In the genomic region with DNA sequence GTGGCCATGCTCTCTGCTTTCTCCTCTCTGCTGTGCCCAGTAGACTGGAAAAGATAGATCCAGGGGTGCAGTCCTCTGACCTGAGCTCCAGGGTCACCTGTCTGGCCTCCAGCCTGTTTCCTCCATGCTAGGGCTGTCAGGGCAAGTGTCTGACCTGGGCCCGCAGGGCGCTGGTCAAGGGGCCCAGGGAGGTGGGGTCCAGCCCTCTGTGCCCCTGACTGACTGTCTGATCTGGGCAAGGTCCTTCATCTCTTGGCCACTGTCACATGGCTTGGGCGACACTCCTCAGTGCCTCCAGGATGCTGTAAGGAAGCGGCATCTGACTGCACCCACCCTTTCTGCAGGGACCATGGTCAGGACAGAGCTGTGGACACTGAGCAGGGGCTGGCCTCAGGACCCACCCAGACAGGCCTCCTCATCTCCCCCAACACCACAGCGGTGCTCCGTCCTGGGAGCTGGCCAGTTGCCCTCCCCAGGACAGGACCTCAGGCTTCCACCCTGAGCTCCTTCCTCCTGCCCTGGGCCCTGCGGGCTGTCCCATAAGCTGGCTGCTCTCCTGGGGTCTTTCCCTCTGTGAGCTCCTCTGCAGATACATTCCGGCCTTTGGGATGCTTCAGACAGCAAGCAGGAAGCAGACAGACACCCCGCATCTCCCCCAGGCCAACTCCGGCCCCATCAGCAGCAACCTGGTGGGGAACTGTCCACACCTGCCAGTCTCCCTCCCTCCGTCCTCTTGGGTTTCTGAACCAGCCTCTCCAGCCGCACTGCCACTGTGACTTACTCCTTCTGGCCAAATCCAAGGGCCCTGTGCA, we compare ENCODE assay signal across 28 cellular contexts. TPM values are rescaled to one million over a fixed set of nuclear protein-coding genes. Genes with fewer than 3 reads are reported as not detected.
"Had no signal": no experiment of that assay in that cellular context is flagged by ENCODE, and none has a peak within 500 bp of the region (broad histone marks: within the 10 kb centered on the region; RNA-seq: fewer than 3 reads in every experiment).

No MANE protein-coding gene starts in this region.

- H3K27ac ChIP-seq: brain microvascular endothelial cell, foreskin keratinocyte, neutrophil, parathyroid adenoma, sigmoid colon, tibial artery had no signal

- H3K27me3 Mint-ChIP-seq: activated CD4-positive, alpha-beta memory T cell treated with anti-CD3 and anti-CD28 coated beads for 36 hours had no signal

- ATAC-seq: foreskin keratinocyte, left lobe of liver, natural killer cell had no signal

- H3K4me1 ChIP-seq: foreskin keratinocyte, parathyroid adenoma, sigmoid colon, tibial artery had no signal

- H3K79me2 ChIP-seq: parathyroid adenoma had no signal

- H3K9me3 Mint-ChIP-seq: activated B cell treated with CpG ODN at 0.5 μM for 24 hours; activated CD4-positive, alpha-beta memory T cell treated with anti-CD3 and anti-CD28 coated beads for 36 hours; activated T-helper 1 cell treated with anti-CD3 and anti-CD28 coated beads, Interleukin-12 subunit alpha, Interleukin-12 subunit beta, Interleukin-2, Interleukin-4 antibody, amounts not matched to agents 30 ng/mL and 10 ng/mL and 1 ng/mL, durations not matched to agents 14 hours and 24 hours and 36 hours; memory B cell; natural killer cell had no signal

- DNase-seq: activated B cell treated with CpG ODN at 0.5 μM for 24 hours; activated CD4-positive, alpha-beta memory T cell treated with anti-CD3 and anti-CD28 coated beads for 36 hours; activated CD4-positive, alpha-beta T cell treated with anti-CD3 and anti-CD28 coated beads for 4 hours; activated naive CD4-positive, alpha-beta T cell; activated T-cell treated with anti-CD3 and anti-CD28 coated beads for 4 hours; aorta; brain microvascular endothelial cell; central memory CD4-positive, alpha-beta T cell; foreskin keratinocyte; glutamatergic neuron; hippocampal formation; natural killer cell; sigmoid colon; stimulated activated naive CD4-positive, alpha-beta T cell had no signal

- FAIRE-seq: colon, keratinocyte, TTC549, urothelium cell line had no signal

- H3K4me3 ChIP-seq: sigmoid colon, tibial artery had no signal

- H3K36me3 ChIP-seq: brain microvascular endothelial cell, neutrophil, sigmoid colon, tibial artery had no signal

- H3K9me3 ChIP-seq: neutrophil, sigmoid colon, tibial artery had no signal

- H3K4me1 Mint-ChIP-seq: activated B cell treated with CpG ODN at 0.5 μM for 24 hours, memory B cell had no signal

- H2AFZ ChIP-seq: parathyroid adenoma had no signal

- H3K36me3 Mint-ChIP-seq: activated CD4-positive, alpha-beta memory T cell treated with anti-CD3 and anti-CD28 coated beads for 36 hours; memory B cell; natural killer cell had no signal

- H3K4me3 Mint-ChIP-seq: activated B cell treated with CpG ODN at 0.5 μM for 24 hours; activated CD4-positive, alpha-beta memory T cell treated with anti-CD3 and anti-CD28 coated beads for 36 hours; activated T-helper 1 cell treated with anti-CD3 and anti-CD28 coated beads, Interleukin-12 subunit alpha, Interleukin-12 subunit beta, Interleukin-2, Interleukin-4 antibody, amounts not matched to agents 30 ng/mL and 10 ng/mL and 1 ng/mL, durations not matched to agents 14 hours and 24 hours and 36 hours; memory B cell; natural killer cell had no signal

- H3K27me3 ChIP-seq: brain microvascular endothelial cell, neutrophil, sigmoid colon had no signal

- H3K27ac Mint-ChIP-seq: activated B cell treated with CpG ODN at 0.5 μM for 24 hours; activated CD4-positive, alpha-beta memory T cell treated with anti-CD3 and anti-CD28 coated beads for 36 hours; activated T-helper 1 cell treated with anti-CD3 and anti-CD28 coated beads, Interleukin-12 subunit alpha, Interleukin-12 subunit beta, Interleukin-2, Interleukin-4 antibody, amounts not matched to agents 30 ng/mL and 10 ng/mL and 1 ng/mL, durations not matched to agents 14 hours and 24 hours and 36 hours; memory B cell; natural killer cell had no signal

- H3K9ac ChIP-seq: parathyroid adenoma had no signal

RNA-seq across cellular contexts. Expression of gene ALPI, which starts 21.2 kb away (rescaled TPM):
- total RNA-seq: activated B cell treated with CpG ODN at 0.5 μM for 24 hours; activated CD4-positive, alpha-beta memory T cell treated with anti-CD3 and anti-CD28 coated beads for 36 hours; activated T-helper 1 cell treated with anti-CD3 and anti-CD28 coated beads, Interleukin-12 subunit alpha, Interleukin-12 subunit beta, Interleukin-2, Interleukin-4 antibody, amounts not matched to agents 30 ng/mL and 10 ng/mL and 1 ng/mL, durations not matched to agents 14 hours and 24 hours and 36 hours; aorta; epithelial cell of proximal tubule; fibroblast of lung; foreskin keratinocyte; left lobe of liver; natural killer cell; renal cortical epithelial cell; sigmoid colon; T-helper 2 cell treated with Interferon-gamma antibody and Interleukin-4, amounts not matched to agents 100 ng/mL and 5 ng/mL, for 36 hours had no signal
- polyA plus RNA-seq: fibroblast of lung, foreskin keratinocyte, keratinocyte had no signal

RNA-seq across cellular contexts. Expression of gene ALPG, which starts 28.1 kb away (rescaled TPM):
- total RNA-seq: activated B cell treated with CpG ODN at 0.5 μM for 24 hours; activated CD4-positive, alpha-beta memory T cell treated with anti-CD3 and anti-CD28 coated beads for 36 hours; activated T-helper 1 cell treated with anti-CD3 and anti-CD28 coated beads, Interleukin-12 subunit alpha, Interleukin-12 subunit beta, Interleukin-2, Interleukin-4 antibody, amounts not matched to agents 30 ng/mL and 10 ng/mL and 1 ng/mL, durations not matched to agents 14 hours and 24 hours and 36 hours; aorta; epithelial cell of proximal tubule; fibroblast of lung; foreskin keratinocyte; left lobe of liver; natural killer cell; renal cortical epithelial cell; sigmoid colon; T-helper 2 cell treated with Interferon-gamma antibody and Interleukin-4, amounts not matched to agents 100 ng/mL and 5 ng/mL, for 36 hours had no signal
- polyA plus RNA-seq: aorta, fibroblast of lung, foreskin keratinocyte, keratinocyte had no signal

RNA-seq across cellular contexts. Expression of gene ECEL1, which starts 52.9 kb away (rescaled TPM):
- total RNA-seq: activated B cell treated with CpG ODN at 0.5 μM for 24 hours; activated T-helper 1 cell treated with anti-CD3 and anti-CD28 coated beads, Interleukin-12 subunit alpha, Interleukin-12 subunit beta, Interleukin-2, Interleukin-4 antibody, amounts not matched to agents 30 ng/mL and 10 ng/mL and 1 ng/mL, durations not matched to agents 14 hours and 24 hours and 36 hours; epithelial cell of proximal tubule; fibroblast of lung; foreskin keratinocyte; natural killer cell had no signal
- polyA plus RNA-seq: aorta, fibroblast of lung, foreskin keratinocyte, keratinocyte had no signal

RNA-seq across cellular contexts. Expression of gene ALPP, which starts 56.2 kb away (rescaled TPM):
- total RNA-seq: activated CD4-positive, alpha-beta memory T cell treated with anti-CD3 and anti-CD28 coated beads for 36 hours; activated T-helper 1 cell treated with anti-CD3 and anti-CD28 coated beads, Interleukin-12 subunit alpha, Interleukin-12 subunit beta, Interleukin-2, Interleukin-4 antibody, amounts not matched to agents 30 ng/mL and 10 ng/mL and 1 ng/mL, durations not matched to agents 14 hours and 24 hours and 36 hours; aorta; epithelial cell of proximal tubule; fibroblast of lung; foreskin keratinocyte; renal cortical epithelial cell; sigmoid colon; T-helper 2 cell treated with Interferon-gamma antibody and Interleukin-4, amounts not matched to agents 100 ng/mL and 5 ng/mL, for 36 hours had no signal
- polyA plus RNA-seq: aorta, fibroblast of lung, foreskin keratinocyte, keratinocyte had no signal
